Comparison of ENCODE assay signal across 8 cellular contexts in genomic region chr1:156126043-156126700, GRCh38. TPM values are rescaled to one million over a fixed set of nuclear protein-coding genes. Genes with fewer than 3 reads are reported as not detected.
DNase-seq lines count a peak whose midpoint lies in the region; ATAC-seq and TF ChIP-seq lines count a peak whose summit lies in the region.

No MANE protein-coding gene starts in this region.

- H3K36me3 ChIP-seq in H7 (replicated peaks; ENCODE audit: control insufficient read depth, insufficient read depth, low read length) (no peaks in the 10 kb centered on the region; the same call in 1 of the 2 replicates), esophagus muscularis mucosa (peaks cover 8 to 15% (median 8%) of the 10 kb centered on the region in 4 donors)

- H3K9me3 ChIP-seq in esophagus muscularis mucosa = no peaks in the 10 kb centered on the region

- intact Hi-C loops in Calu3 (cut with micrococcal nuclease; ENCODE audit: unreplicated experiment) = no loop called here
- intact Hi-C loops in esophagus muscularis mucosa (cut with DNase I) = no loop called here

- TF ChIP-seq CTCF in Calu3 (IDR thresholded peaks at IDR 0.05; ENCODE audit: unreplicated experiment) = peak; percentile 75
- peak; percentile 29 to 52 (median 30) for TF ChIP-seq CTCF in esophagus muscularis mucosa (IDR thresholded peaks at IDR 0.05)
- TF ChIP-seq CTCF in nephron progenitor cell (IDR thresholded peaks at IDR 0.05) = peak; percentile 41

- H3K36me3 Mint-ChIP-seq in Calu3 (ENCODE audit: insufficient read depth, unreplicated experiment) (peaks cover 98% of the 10 kb centered on the region), nephron progenitor cell (ENCODE audit: low read depth) (no peaks in the 10 kb centered on the region)

- peaks cover 95 to 100% (median 100%) of the 10 kb centered on the region in 4 donors for H3K4me1 ChIP-seq in esophagus muscularis mucosa

- H3K9me3 Mint-ChIP-seq in Calu3 (ENCODE audit: low read depth, unreplicated experiment) (no peaks in the 10 kb centered on the region), nephron progenitor cell (no peaks in the 10 kb centered on the region)

- H3K4me1 Mint-ChIP-seq in Calu3 (ENCODE audit: low read depth, unreplicated experiment) = peaks cover 94% of the 10 kb centered on the region
- H3K4me1 Mint-ChIP-seq in nephron progenitor cell = peaks cover 83% of the 10 kb centered on the region

- no peak for TF ChIP-seq EP300 in esophagus muscularis mucosa (IDR thresholded peaks at IDR 0.05)

- peak overlapping the region; percentile 82 for H3K4me3 Mint-ChIP-seq in Calu3 (ENCODE audit: low read depth, unreplicated experiment)
- peak overlapping the region; percentile 32 for H3K4me3 Mint-ChIP-seq in nephron progenitor cell

- H3K27ac ChIP-seq in esophagus muscularis mucosa (replicated peaks in 1 of 4) = peak overlapping the region; percentile 92 to 100 (median 96)

- no TSS peak for BruUV-seq in Calu3 (replicated peaks; lab: Mats Ljungman, UMichigan)

- H3K27me3 Mint-ChIP-seq in Calu3 (ENCODE audit: unreplicated experiment) (no peaks in the 10 kb centered on the region), nephron progenitor cell (ENCODE audit: low read depth, poor library complexity) (no peaks in the 10 kb centered on the region)

- TF ChIP-seq POLR2A in esophagus muscularis mucosa (IDR thresholded peaks at IDR 0.05; ENCODE audit: low read depth) = no peak

- ATAC-seq in HG02938 (IDR thresholded peaks at IDR 0.05; ENCODE audit: unreplicated experiment) = no peak

- no peaks in the 10 kb centered on the region for H3K27me3 ChIP-seq in H7 (ENCODE audit: control insufficient read depth, insufficient read depth, low read length)
- H3K27me3 ChIP-seq in esophagus muscularis mucosa = no peaks in the 10 kb centered on the region

- 4% methylated on average over 11 of the region's 11 CpGs for WGBS in esophagus muscularis mucosa

- H3K27ac Mint-ChIP-seq in Calu3 (ENCODE audit: unreplicated experiment) (peak overlapping the region; percentile 99), nephron progenitor cell (peak overlapping the region; percentile 72)

- DNase-seq in Calu3 (peak; percentile 99), H7 (peak; percentile 75), NCI-H69 (lab: John Stamatoyannopoulos, UW) (peak; percentile 65), activated T-cell treated with anti-CD3 and anti-CD28 coated beads for 48 hours (ENCODE audit: low read depth) (peak; percentile 62), esophagus muscularis mucosa (ENCODE audit: extremely low spot score) (peak; percentile 97), nephron progenitor cell (peak; percentile 55), NCI-H510A treated with DMSO at 0.1 percent for 48 hours (lab: John Stamatoyannopoulos, UW) (no peak)

- CTCF ChIA-PET in Calu3 (lab: Charles Lee) = interaction anchor here (0.6 to 11.1 kb wide), 7 partner anchors 9 to 99 kb away, joined by 3 to 356 read pairs (median 6); partner anchors contain the start of gene LMNA

- no peak overlapping the region; the same call in 1 of the 2 replicates for H3K4me3 ChIP-seq in H7 (ENCODE audit: insufficient read depth, low read depth, low read length)
- peak overlapping the region; percentile 32 to 69 (median 44) for H3K4me3 ChIP-seq in esophagus muscularis mucosa

RNA-seq across cellular contexts. Expression of gene LMNA, which starts 11.7 kb away (rescaled TPM):
- 499 and 514 TPM in 2 replicates for total RNA-seq in Calu3 (2022)
- 101 and 119 TPM in 2 replicates for total RNA-seq in H7 (2014; rRNA removed; shearing (Covaris generic))
- total RNA-seq in esophagus muscularis mucosa = 100 to 1,000 TPM; 311 to 589 (median 380) TPM

RNA-seq across cellular contexts. Expression of gene SEMA4A, which starts 27.2 kb away (rescaled TPM):
- 6.9 and 7.2 TPM in 2 replicates for total RNA-seq in Calu3 (2022)
- total RNA-seq in H7 (2014; rRNA removed; shearing (Covaris generic)) = 10.3 and 15.8 TPM in 2 replicates
- 1 to 10 TPM; 1.7 to 4.1 (median 2.6) TPM for total RNA-seq in esophagus muscularis mucosa

RNA-seq across cellular contexts. Expression of gene MEX3A, which starts 43.9 kb away (rescaled TPM):
- total RNA-seq in Calu3 (2022) (3.3 and 5.0 TPM in 2 replicates), esophagus muscularis mucosa (1 to 10 TPM in 1 of 4 donors, under 1 TPM in 3; under 0.01 to 1.6 (median 0.66) TPM)
- 52.7 and 65.2 TPM in 2 replicates for total RNA-seq in H7 (2014; rRNA removed; shearing (Covaris generic))
